ENCODE assay signal across 11 cellular contexts in the genomic region with DNA sequence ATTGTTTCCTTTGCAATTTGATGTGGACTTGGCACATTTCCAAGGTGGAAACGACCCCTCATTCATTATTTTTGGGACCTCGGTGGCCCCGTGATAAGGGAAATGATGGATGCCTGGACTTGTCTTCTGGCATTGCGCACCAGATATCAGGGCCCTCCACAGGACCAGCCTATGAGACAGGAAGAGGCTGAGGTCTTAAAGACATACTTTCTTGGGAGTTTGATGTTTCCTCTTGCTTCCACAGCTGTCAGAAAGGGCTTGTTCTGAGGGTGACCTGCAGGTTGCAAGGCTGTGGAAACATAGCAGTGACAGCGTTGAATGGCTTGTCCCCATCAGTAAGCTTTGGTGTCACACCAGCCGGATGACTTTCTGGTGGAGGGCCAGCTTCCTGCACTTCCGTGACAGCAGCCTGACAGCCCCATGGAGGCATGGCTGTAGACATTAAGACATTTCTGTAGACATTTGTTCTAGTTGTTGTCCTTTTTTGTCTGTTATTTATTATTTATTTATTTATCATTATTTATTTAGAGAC.
DNase-seq lines count a peak whose midpoint lies in the region; ATAC-seq and TF ChIP-seq lines count a peak whose summit lies in the region.
"Had no signal": no experiment of that assay in that cellular context is flagged by ENCODE, and none has a peak within 500 bp of the region (broad histone marks: within the 10 kb centered on the region; RNA-seq: fewer than 3 reads in every experiment).

No MANE protein-coding gene starts in this region.

- H3K4me1 ChIP-seq in DOHH2 (ENCODE audit: control insufficient read depth, low read length) (peaks cover 59% of the 10 kb centered on the region), MM.1S (ENCODE audit: low read length) (peaks cover 42% of the 10 kb centered on the region), fibroblast of lung (ENCODE audit: control insufficient read depth, extremely low read depth, insufficient read depth, low read length) (peaks cover 24% of the 10 kb centered on the region), uterus (peaks cover 0 to 8% of the 10 kb centered on the region in 2 donors)

- H3F3A ChIP-seq in DOHH2 (ENCODE audit: control insufficient read depth, insufficient read depth) = no peaks in the 10 kb centered on the region
- H3F3A ChIP-seq in MM.1S (ENCODE audit: insufficient read depth, low read length) = peaks cover 20% of the 10 kb centered on the region

- H3K4me2 ChIP-seq in DOHH2 (ENCODE audit: low read length) = peak overlapping the region; percentile 11; the same call in 1 of the 2 replicates
- peak overlapping the region; percentile 27; the same call in 1 of the 2 replicates for H3K4me2 ChIP-seq in MM.1S (ENCODE audit: low read depth, low read length)
- no peak overlapping the region for H3K4me2 ChIP-seq in fibroblast of lung (ENCODE audit: extremely low read depth, insufficient read depth, low read length)

- H3K4me3 ChIP-seq in DOHH2 (ENCODE audit: low read length) (no peak overlapping the region), MM.1S (ENCODE audit: low read length) (no peak overlapping the region), fibroblast of lung (replicated peaks in 1 of 4; ENCODE audit: control extremely low read depth in 1 of 4, insufficient read depth in 1 of 4, low read depth in 3 of 4, low read length in 4 of 4) (no peak overlapping the region), uterus (no peak overlapping the region)

- intact Hi-C loops in uterus (cut with DNase I; ENCODE audit: low total_unique reads) = no loop called here

- DNase-seq in MM.1S (no peak), fibroblast of lung (ENCODE audit: low read depth in 2 of 2) (no peak), NCI-H2227 treated with DMSO at 0.1 percent for 48 hours (lab: John Stamatoyannopoulos, UW) (no peak), HPDE6-E6E7 (ENCODE audit: extremely low spot score) (no peak), uterus (no peak)
- DNase-seq: activated gamma-delta T cell, GDM1 had no signal

- no peak for TF ChIP-seq CTCF in DOHH2 (IDR thresholded peaks at IDR 0.05; ENCODE audit: low read depth, low read length, poor library complexity, severe bottlenecking)
- no peak for TF ChIP-seq CTCF in MM.1S (IDR thresholded peaks at IDR 0.05; ENCODE audit: low read length)
- TF ChIP-seq CTCF in fibroblast of lung (conservative IDR thresholded peaks at IDR 0.05 in 1 of 2, IDR thresholded peaks at IDR 0.05 in 1 of 2; ENCODE audit: low read depth in 1 of 2, low read length in 2 of 2) = no peak
- TF ChIP-seq CTCF in uterus (IDR thresholded peaks at IDR 0.05) = no peak

- H3K9me2 ChIP-seq in DOHH2 (replicated peaks; ENCODE audit: control insufficient read depth, low read length) = no peaks in the 10 kb centered on the region
- H3K9me2 ChIP-seq in MM.1S (replicated peaks; ENCODE audit: insufficient read depth, low read length) = no peaks in the 10 kb centered on the region

- no peaks in the 10 kb centered on the region for H3K27me3 ChIP-seq in DOHH2 (ENCODE audit: control insufficient read depth, low read length)
- H3K27me3 ChIP-seq in MM.1S (replicated peaks; ENCODE audit: insufficient read depth, low read length) = no peaks in the 10 kb centered on the region
- H3K27me3 ChIP-seq in fibroblast of lung (ENCODE audit: control insufficient read depth, insufficient read depth, low read length) = no peaks in the 10 kb centered on the region
- H3K27me3 ChIP-seq in uterus = no peaks in the 10 kb centered on the region

- TF ChIP-seq POLR2A in uterus (IDR thresholded peaks at IDR 0.05) = no peak

- H2AFZ ChIP-seq in MM.1S (ENCODE audit: low read length) (no peak overlapping the region), fibroblast of lung (ENCODE audit: low read length) (no peak overlapping the region)

- H4K20me1 ChIP-seq in DOHH2 (ENCODE audit: control insufficient read depth, insufficient read depth, low read depth, low read length) (peaks cover 2% of the 10 kb centered on the region; the same call in 1 of the 2 replicates), MM.1S (ENCODE audit: insufficient read depth, low read length) (peaks cover 38% of the 10 kb centered on the region), fibroblast of lung (ENCODE audit: control insufficient read depth, extremely low read depth, insufficient read depth, low read length) (no peaks in the 10 kb centered on the region)

- no peak overlapping the region for H3K9ac ChIP-seq in MM.1S (ENCODE audit: low read length)
- H3K9ac ChIP-seq in fibroblast of lung (ENCODE audit: insufficient read depth, low read length) = no peak overlapping the region

- ATAC-seq in GM21737 (IDR thresholded peaks at IDR 0.05; ENCODE audit: unreplicated experiment) = peak; percentile 56
- ATAC-seq in HG02798 (IDR thresholded peaks at IDR 0.05; ENCODE audit: poor library complexity, unreplicated experiment) = no peak
- ATAC-seq: esophagus mucosa had no signal

- H3K27ac ChIP-seq in DOHH2 (ENCODE audit: low read depth, low read length) = no peak overlapping the region
- no peak overlapping the region; the same call in 1 of the 2 replicates for H3K27ac ChIP-seq in MM.1S (ENCODE audit: low read length)
- peak overlapping the region; percentile 38 for H3K27ac ChIP-seq in fibroblast of lung (ENCODE audit: insufficient read depth, low read length)
- H3K27ac ChIP-seq in uterus = no peak overlapping the region

- H3K9me3 ChIP-seq in DOHH2 (ENCODE audit: control insufficient read depth, insufficient read depth, low read length) (no peaks in the 10 kb centered on the region), MM.1S (replicated peaks; ENCODE audit: insufficient read depth, low read length) (no peaks in the 10 kb centered on the region), fibroblast of lung (ENCODE audit: control insufficient read depth, insufficient read depth, low read depth, low read length) (no peaks in the 10 kb centered on the region), uterus (no peaks in the 10 kb centered on the region)

- H3K36me3 ChIP-seq in DOHH2 (ENCODE audit: control insufficient read depth, low read length) (peaks cover 87% of the 10 kb centered on the region), MM.1S (replicated peaks; ENCODE audit: insufficient read depth, low read length) (peaks cover 13% of the 10 kb centered on the region; the same call in 1 of the 2 replicates), fibroblast of lung (ENCODE audit: control insufficient read depth, insufficient read depth, low read length) (peaks cover 1% of the 10 kb centered on the region), uterus (no peaks in the 10 kb centered on the region)

- H3K79me2 ChIP-seq in DOHH2 (ENCODE audit: control insufficient read depth, low read length) (peaks cover 100% of the 10 kb centered on the region), MM.1S (ENCODE audit: low read length) (peaks cover 100% of the 10 kb centered on the region), fibroblast of lung (ENCODE audit: control insufficient read depth, insufficient read depth, low read length) (peaks cover 95% of the 10 kb centered on the region)
